31 cellular contexts compared by ENCODE assay signal in genomic region chrX:139877710-139878414, GRCh38. TPM values are rescaled to one million over a fixed set of nuclear protein-coding genes. Genes with fewer than 3 reads are reported as not detected.
DNase-seq lines count a peak whose midpoint lies in the region; ATAC-seq and TF ChIP-seq lines count a peak whose summit lies in the region.
"Had no signal": no experiment of that assay in that cellular context is flagged by ENCODE, and none has a peak within 500 bp of the region (broad histone marks: within the 10 kb centered on the region; RNA-seq: fewer than 3 reads in every experiment).

No MANE protein-coding gene starts in this region.

- H3K27me3 ChIP-seq in PC-3 (ENCODE audit: low read length): no peaks in the 10 kb centered on the region
- H3K27me3 ChIP-seq: gastroesophageal sphincter, hepatocyte, upper lobe of left lung had no signal

- H3K9me2 ChIP-seq in PC-3 (replicated peaks; ENCODE audit: low read length): no peaks in the 10 kb centered on the region

- no peak overlapping the region for H3K27ac ChIP-seq in PC-3 (ENCODE audit: low read length)
- H3K27ac ChIP-seq: BLaER1 treated with 17β-estradiol and CSF1 and Interleukin-3, amounts not matched to agents 10 nM and 100 nM; coronary artery; gastroesophageal sphincter; hepatocyte; SK-N-MC; upper lobe of left lung had no signal

- CTCF ChIA-PET in PC-3 (lab: Charles Lee): no interaction called here

- BruUV-seq in PC-3 (replicated peaks; lab: Mats Ljungman, UMichigan): no TSS peak

- POLR2A ChIA-PET in PC-3 (lab: Charles Lee; ENCODE audit: unreplicated experiment): no interaction called here

- ATAC-seq in PC-3 (no peak), HG02678 (IDR thresholded peaks at IDR 0.05; ENCODE audit: unreplicated experiment) (no peak)
- ATAC-seq: gastroesophageal sphincter; sciatic nerve; stimulated activated memory B cell treated with anti-CD40 and anti-IgM and Interleukin-4, amounts not matched to agents 10 μg/mL and 1 μg/mL and 100 μg/mL, for 72 hours; T-helper 17 cell had no signal

- DNase-seq in Daoy (ENCODE audit: low read depth) (peak; percentile 6), HCEC 1CT (peak; percentile 20), PC-3 (peak; percentile 14), fibroblast of peridontal ligament (ENCODE audit: extremely low read depth) (peak; percentile 19), AG08396 (ENCODE audit: low spot score) (no peak), NCI-H82 treated with DMSO at 0.1 percent for 48 hours (lab: John Stamatoyannopoulos, UW; ENCODE audit: unreplicated experiment) (no peak)
- DNase-seq in stimulated activated CD4-positive, alpha-beta T cell treated with anti-CD3 and anti-CD28 coated beads, Interleukin-4, amount 100 ng/mL, for 24 hours: no peak
- DNase-seq: activated CD4-positive, alpha-beta memory T cell treated with anti-CD3 and anti-CD28 coated beads, Interleukin-2, amount 10 ng/mL, durations not matched to agents 7 days and 5 days; activated CD4-positive, CD25-positive, alpha-beta regulatory T cell treated with anti-CD3 and anti-CD28 coated beads, Interleukin-2, amount 50 U/mL, for 72 hours; activated CD8-positive, alpha-beta memory T cell treated with anti-CD3 and anti-CD28 coated beads, Interleukin-2, amount 50 U/mL, for 48 hours; activated naive CD4-positive, alpha-beta T cell treated with anti-CD3 and anti-CD28 coated beads, Interleukin-2, amount 50 U/mL, for 16 hours; amygdala; DND-41; effector memory CD4-positive, alpha-beta T cell; Kasumi-1; NCI-H1105; NCI-H2029; NCI-H2227 treated with DMSO at 0.1 percent for 48 hours; OCI-M1; stimulated activated CD4-positive, alpha-beta T cell treated with anti-CD3 and anti-CD28 coated beads, Interleukin-12 subunit alpha, Interleukin-12 subunit beta, amount 100 ng/mL, for 4 hours; stimulated activated CD4-positive, alpha-beta T cell treated with anti-CD3 and anti-CD28 coated beads, Interleukin-4, amount 100 ng/mL, for 4 hours; T-helper 17 cell; upper lobe of left lung had no signal

- peaks cover 11% of the 10 kb centered on the region; the same call in 1 of the 2 replicates for H3K79me2 ChIP-seq in PC-3 (ENCODE audit: low read length)

- no peak for TF ChIP-seq CTCF in PC-3 (conservative IDR thresholded peaks at IDR 0.05; ENCODE audit: low read depth, low read length)

- no peaks in the 10 kb centered on the region; the same call in 1 of the 2 replicates for H4K20me1 ChIP-seq in PC-3 (ENCODE audit: low read length)

- H3K4me2 ChIP-seq in PC-3 (ENCODE audit: low read length): no peak overlapping the region
- H3K4me2 ChIP-seq: BLaER1 treated with 17β-estradiol and CSF1 and Interleukin-3, amounts not matched to agents 10 nM and 100 nM; hepatocyte had no signal

- no peaks in the 10 kb centered on the region for H3K36me3 ChIP-seq in PC-3 (ENCODE audit: low read depth, low read length)
- H3K36me3 ChIP-seq: gastroesophageal sphincter, upper lobe of left lung had no signal

- H3F3A ChIP-seq in PC-3 (ENCODE audit: low read length, unreplicated experiment): no peaks in the 10 kb centered on the region

- H3K4me3 ChIP-seq in PC-3 (ENCODE audit: low read length): no peak overlapping the region
- H3K4me3 ChIP-seq: BLaER1 treated with 17β-estradiol and CSF1 and Interleukin-3, amounts not matched to agents 10 nM and 100 nM; coronary artery; gastroesophageal sphincter; hepatocyte; SK-N-MC; upper lobe of left lung had no signal

- H3K4me1 ChIP-seq in PC-3 (ENCODE audit: insufficient read depth, low read length): peaks cover 14% of the 10 kb centered on the region

- no peaks in the 10 kb centered on the region for H3K9me3 ChIP-seq in PC-3 (ENCODE audit: low read length)
- H3K9me3 ChIP-seq: BLaER1 treated with 17β-estradiol and CSF1 and Interleukin-3, amounts not matched to agents 10 nM and 100 nM; gastroesophageal sphincter; upper lobe of left lung had no signal

- H2AFZ ChIP-seq in PC-3 (ENCODE audit: low read length): no peak overlapping the region
- H2AFZ ChIP-seq: hepatocyte had no signal

- H3K9ac ChIP-seq in PC-3 (ENCODE audit: low read length): no peak overlapping the region
- H3K9ac ChIP-seq: BLaER1 treated with 17β-estradiol and CSF1 and Interleukin-3, amounts not matched to agents 10 nM and 100 nM had no signal

- intact Hi-C loops in PC-3 (cut with micrococcal nuclease): no loop called here

RNA-seq across cellular contexts. Expression of gene ATP11C, which starts 55.0 kb away (rescaled TPM):
- total RNA-seq in Daoy (2014; rRNA removed; shearing (Covaris generic)): 20.1 and 22.9 TPM in 2 replicates
- total RNA-seq in PC-3 (2014; rRNA removed): 25.8 and 34.8 TPM in 2 replicates

Comparison
In these comparisons a context has a peak if more than half of its experiments do, and no peak if none do; other contexts are left out.
1. DNase-seq: peak in Daoy (single experiment), HCEC 1CT (single experiment), PC-3 (single experiment) and fibroblast of peridontal ligament (single experiment); none in AG08396 (single experiment), NCI-H82 treated with DMSO at 0.1 percent for 48 hours (single experiment) and stimulated activated CD4-positive, alpha-beta T cell treated with anti-CD3 and anti-CD28 coated beads, Interleukin-4, amount 100 ng/mL, for 24 hours (single experiment).